Comparison of ENCODE assay signal across 1 cellular context in genomic region chr4:38075370-38076152, GRCh38.
TF ChIP-seq lines count a peak whose summit lies in the region.

No MANE protein-coding gene starts in this region.

TF ChIP-seq in K562, 482 proteins besides CTCF, POLR2A, EP300 and RAD21 (continued from another document):
- no peak for TF ChIP-seq SNIP1 (IDR thresholded peaks at IDR 0.05; ENCODE audit: low read depth)
- TF ChIP-seq TAF9B (IDR thresholded peaks at IDR 0.05; ENCODE audit: partially characterized antibody) = no peak
- TF ChIP-seq RREB1 (CRISPR knock-in tag; IDR thresholded peaks at IDR 0.05) = no peak
- no peak for TF ChIP-seq XRCC4 (IDR thresholded peaks at IDR 0.05; ENCODE audit: extremely low read depth, insufficient read depth, insufficient read length)
- peak; percentile 59; the same call in 1 of the 2 replicates for TF ChIP-seq CTBP1 (IDR thresholded peaks at IDR 0.05; ENCODE audit: borderline replicate concordance)
- TF ChIP-seq, protein P1, sequence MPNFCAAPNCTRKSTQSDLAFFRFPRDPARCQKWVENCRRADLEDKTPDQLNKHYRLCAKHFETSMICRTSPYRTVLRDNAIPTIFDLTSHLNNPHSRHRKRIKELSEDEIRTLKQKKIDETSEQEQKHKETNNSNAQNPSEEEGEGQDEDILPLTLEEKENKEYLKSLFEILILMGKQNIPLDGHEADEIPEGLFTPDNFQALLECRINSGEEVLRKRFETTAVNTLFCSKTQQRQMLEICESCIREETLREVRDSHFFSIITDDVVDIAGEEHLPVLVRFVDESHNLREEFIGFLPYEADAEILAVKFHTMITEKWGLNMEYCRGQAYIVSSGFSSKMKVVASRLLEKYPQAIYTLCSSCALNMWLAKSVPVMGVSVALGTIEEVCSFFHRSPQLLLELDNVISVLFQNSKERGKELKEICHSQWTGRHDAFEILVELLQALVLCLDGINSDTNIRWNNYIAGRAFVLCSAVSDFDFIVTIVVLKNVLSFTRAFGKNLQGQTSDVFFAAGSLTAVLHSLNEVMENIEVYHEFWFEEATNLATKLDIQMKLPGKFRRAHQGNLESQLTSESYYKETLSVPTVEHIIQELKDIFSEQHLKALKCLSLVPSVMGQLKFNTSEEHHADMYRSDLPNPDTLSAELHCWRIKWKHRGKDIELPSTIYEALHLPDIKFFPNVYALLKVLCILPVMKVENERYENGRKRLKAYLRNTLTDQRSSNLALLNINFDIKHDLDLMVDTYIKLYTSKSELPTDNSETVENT (CRISPR knock-in tag; IDR thresholded peaks at IDR 0.05) = no peak
- peak; percentile 89 for TF ChIP-seq CEBPB (tag; IDR thresholded peaks at IDR 0.05)
- no peak for TF ChIP-seq NCOA4 (IDR thresholded peaks at IDR 0.05; ENCODE audit: partially characterized antibody)
- no peak for TF ChIP-seq CEBPG (CRISPR knock-in tag; IDR thresholded peaks at IDR 0.05)
- TF ChIP-seq CEBPG (tag; conservative IDR thresholded peaks at IDR 0.05 in 1 of 2, IDR thresholded peaks at IDR 0.05 in 1 of 2) = peak; percentile 41 to 80; a peak in 3 of 4 replicates
- TF ChIP-seq, protein P2, sequence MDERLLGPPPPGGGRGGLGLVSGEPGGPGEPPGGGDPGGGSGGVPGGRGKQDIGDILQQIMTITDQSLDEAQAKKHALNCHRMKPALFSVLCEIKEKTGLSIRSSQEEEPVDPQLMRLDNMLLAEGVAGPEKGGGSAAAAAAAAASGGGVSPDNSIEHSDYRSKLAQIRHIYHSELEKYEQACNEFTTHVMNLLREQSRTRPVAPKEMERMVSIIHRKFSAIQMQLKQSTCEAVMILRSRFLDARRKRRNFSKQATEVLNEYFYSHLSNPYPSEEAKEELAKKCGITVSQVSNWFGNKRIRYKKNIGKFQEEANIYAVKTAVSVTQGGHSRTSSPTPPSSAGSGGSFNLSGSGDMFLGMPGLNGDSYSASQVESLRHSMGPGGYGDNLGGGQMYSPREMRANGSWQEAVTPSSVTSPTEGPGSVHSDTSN (CRISPR knock-in tag; IDR thresholded peaks at IDR 0.05; ENCODE audit: low read depth) = no peak
- TF ChIP-seq, protein P2 (tag; conservative IDR thresholded peaks at IDR 0.05; ENCODE audit: low read depth) = 0 out of 2 replicates have a peak, but pooled peaks have one; percentile 8
- no peak for TF ChIP-seq HNRNPL (IDR thresholded peaks at IDR 0.05; ENCODE audit: low read depth, low read length)
